12 cellular contexts compared by ENCODE assay signal in the genomic region with DNA sequence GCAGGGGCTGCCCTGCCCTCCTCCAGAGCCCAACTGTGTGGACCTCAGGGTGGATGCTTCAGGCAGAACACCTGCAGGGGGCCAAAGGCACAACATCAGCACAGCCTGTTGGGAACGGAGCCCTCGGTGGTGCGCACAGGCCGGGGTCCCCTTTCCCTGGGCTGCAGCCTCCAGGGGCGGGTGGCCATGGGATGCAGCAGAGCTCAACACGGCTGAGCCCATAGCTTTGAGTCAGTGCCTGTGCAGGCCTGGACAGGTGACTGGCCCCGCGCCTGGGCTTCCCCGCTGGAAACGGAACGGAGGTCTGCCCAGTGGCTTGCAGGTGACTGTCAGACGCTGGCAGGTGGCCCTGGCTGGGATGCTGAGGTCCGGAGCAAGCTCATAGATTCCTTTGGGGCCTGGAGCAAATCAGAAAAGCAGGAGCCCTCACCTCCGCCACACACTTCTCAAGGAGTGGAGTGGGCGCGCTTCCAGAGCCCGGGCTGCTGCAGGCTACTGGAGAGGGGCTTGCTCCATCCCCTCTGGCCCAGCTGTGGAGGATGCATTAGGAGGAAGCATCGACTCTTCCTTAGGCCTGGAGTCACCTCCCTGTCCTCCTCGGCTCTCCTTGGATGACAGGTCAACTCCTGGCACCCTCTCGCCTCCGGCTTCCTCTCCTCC.
A peak's percentile ranks its signal among the peaks of the same experiment; 100 is the strongest.
DNase-seq lines count a peak whose midpoint lies in the region; ATAC-seq and TF ChIP-seq lines count a peak whose summit lies in the region.
"Had no signal": no experiment of that assay in that cellular context is flagged by ENCODE, and none has a peak within 500 bp of the region (broad histone marks: within the 10 kb centered on the region; RNA-seq: fewer than 3 reads in every experiment).

No MANE protein-coding gene starts in this region.

- H3K27ac Mint-ChIP-seq in neural crest cell (ENCODE audit: unreplicated experiment), result peak overlapping the region; percentile 45

- intact Hi-C loops in IMR-90 (cut with micrococcal nuclease), result no loop called here

- H3K27me3 ChIP-seq in IMR-90 (ENCODE audit: control insufficient read depth, insufficient read depth, low read length), result no peaks in the 10 kb centered on the region; the same call in 1 of the 2 replicates
- H3K27me3 ChIP-seq in SJCRH30, result peaks cover 55% of the 10 kb centered on the region
- peaks cover 4% of the 10 kb centered on the region for H3K27me3 ChIP-seq in osteoblast (ENCODE audit: insufficient read depth, low read length)

- no peak overlapping the region for H4K8ac ChIP-seq in IMR-90 (ENCODE audit: low read depth in 2 of 2, low read length in 2 of 2)

- CTCF ChIA-PET in IMR-90 (lab: Yijun Ruan, JAX), result no interaction called here

- H3K4me3 ChIP-seq in IMR-90 (ENCODE audit: insufficient read depth, low read depth, low read length) (no peak overlapping the region), SJCRH30 (no peak overlapping the region), osteoblast (ENCODE audit: insufficient read depth, low read length) (no peak overlapping the region)
- H3K4me3 ChIP-seq: HAP-1 had no signal

- no peak for ATAC-seq in IMR-90 (ENCODE audit: low read depth)
- no peak for ATAC-seq in GM21576 (IDR thresholded peaks at IDR 0.05; ENCODE audit: unreplicated experiment)

- no TSS peak for BruUV-seq in IMR-90 (replicated peaks; lab: Mats Ljungman, UMichigan)

- H2AK9ac ChIP-seq in IMR-90 (replicated peaks; ENCODE audit: low read depth, low read length, poor library complexity), result no peak overlapping the region

- no peak for TF ChIP-seq CTCF in IMR-90 (conservative IDR thresholded peaks at IDR 0.05; ENCODE audit: low read depth, low read length)
- TF ChIP-seq CTCF in neural crest cell (conservative IDR thresholded peaks at IDR 0.05), result no peak
- no peak for TF ChIP-seq CTCF in osteoblast (IDR thresholded peaks at IDR 0.05; ENCODE audit: extremely low read depth, low read depth, low read length)

- no peaks in the 10 kb centered on the region for H3K79me2 ChIP-seq in osteoblast (ENCODE audit: insufficient read depth, low read length)

- no peak overlapping the region for H3K23ac ChIP-seq in IMR-90 (ENCODE audit: low read depth, low read length)

- H4K20me1 ChIP-seq in IMR-90 (ENCODE audit: insufficient read depth, low read length), result no peaks in the 10 kb centered on the region
- H4K20me1 ChIP-seq in osteoblast (ENCODE audit: insufficient read depth, low read length), result no peaks in the 10 kb centered on the region

- peaks cover 4% of the 10 kb centered on the region for H3K4me1 Mint-ChIP-seq in neural crest cell

- no peak overlapping the region for H2AFZ ChIP-seq in IMR-90 (replicated peaks; ENCODE audit: low read length, poor library complexity)
- H2AFZ ChIP-seq in osteoblast (ENCODE audit: low read length), result no peak overlapping the region

- H3K79me1 ChIP-seq in IMR-90 (ENCODE audit: low read depth in 1 of 2, low read length in 2 of 2), result no peaks in the 10 kb centered on the region

- no peak for TF ChIP-seq RAD21 in IMR-90 (IDR thresholded peaks at IDR 0.05; ENCODE audit: low read length)

- peak overlapping the region; percentile 28 for H2AK5ac ChIP-seq in IMR-90 (ENCODE audit: low read depth, low read length)

- DNase-seq in G401 (ENCODE audit: low spot score), result peak; percentile 89
- no peak for DNase-seq in IMR-90
- DNase-seq in cerebellum (ENCODE audit: low spot score), result peak; percentile 86
- no peak for DNase-seq in neural crest cell (ENCODE audit: low read depth, low spot score)
- DNase-seq in SJCRH30, result no peak
- DNase-seq in osteoblast (ENCODE audit: insufficient read length, low spot score, missing footprints), result no peak
- DNase-seq: NCI-H1048, NCI-H1694 treated with DMSO at 0.1 percent for 48 hours, NCI-H446, SHP77 treated with DMSO at 0.1 percent for 48 hours had no signal

- H3K36me3 Mint-ChIP-seq in neural crest cell (ENCODE audit: low read depth), result no peaks in the 10 kb centered on the region

- H3K4me1 ChIP-seq in IMR-90 (ENCODE audit: control insufficient read depth, insufficient read depth, low read length), result peaks cover 18% of the 10 kb centered on the region
- no peaks in the 10 kb centered on the region for H3K4me1 ChIP-seq in SJCRH30
- peaks cover 8% of the 10 kb centered on the region for H3K4me1 ChIP-seq in osteoblast (ENCODE audit: insufficient read depth, low read length)
- H3K4me1 ChIP-seq: HAP-1 had no signal

- no peaks in the 10 kb centered on the region for H3K9me1 ChIP-seq in IMR-90 (ENCODE audit: insufficient read depth, low read length)

- no peaks in the 10 kb centered on the region for H3K27me3 Mint-ChIP-seq in neural crest cell (ENCODE audit: low read depth)

- no peak overlapping the region for H2BK120ac ChIP-seq in IMR-90 (ENCODE audit: low read depth, low read length)

- WGBS in IMR-90 (ENCODE audit: extremely low coverage in 2 of 2, insufficient read length in 1 of 2), 2 experiments, result 83% methylated on average over 6 of the region's 21 CpGs; no CpG with 5 or more reads in 1 of the 2 experiments

- H3K9ac ChIP-seq in IMR-90 (ENCODE audit: low read depth, low read length), result no peak overlapping the region

- H3K9me3 ChIP-seq in IMR-90 (ENCODE audit: control insufficient read depth, insufficient read depth, low read length) (no peaks in the 10 kb centered on the region), SJCRH30 (replicated peaks) (no peaks in the 10 kb centered on the region), osteoblast (ENCODE audit: low read depth, low read length) (no peaks in the 10 kb centered on the region)
- H3K9me3 ChIP-seq: HAP-1 had no signal

- dilution Hi-C loops in IMR-90 (cut with HindIII; ENCODE audit: low sequenced_read_pairs, unreplicated experiment), result no loop called here

- H3K27ac ChIP-seq in IMR-90 (ENCODE audit: insufficient read depth, low read length) (no peak overlapping the region), SJCRH30 (no peak overlapping the region), osteoblast (ENCODE audit: low read depth, low read length) (no peak overlapping the region)

- in situ Hi-C loops in G401 (cut with HindIII; ENCODE audit: low sequenced_read_pairs), result no loop called here
- in situ Hi-C loops in IMR-90 (cut with MboI; ENCODE audit: low sequenced_read_pairs), result no loop called here

- H3K18ac ChIP-seq in IMR-90 (ENCODE audit: low read depth, low read length), result no peak overlapping the region

- no peak overlapping the region for H3K56ac ChIP-seq in IMR-90 (ENCODE audit: extremely low read depth, insufficient read depth, low read length)

- H4K91ac ChIP-seq in IMR-90 (ENCODE audit: insufficient read depth, low read depth, low read length), result no peak overlapping the region

- no peak overlapping the region for H3K4ac ChIP-seq in IMR-90 (ENCODE audit: low read depth, low read length)

- no peaks in the 10 kb centered on the region for H3K9me3 Mint-ChIP-seq in neural crest cell

- no peak overlapping the region for H3K14ac ChIP-seq in IMR-90 (replicated peaks; ENCODE audit: low read depth, low read length)

- H2BK5ac ChIP-seq in IMR-90 (ENCODE audit: low read depth, low read length, poor library complexity, severe bottlenecking), result no peak overlapping the region

- POLR2A ChIA-PET in IMR-90 (lab: Charles Lee; ENCODE audit: unreplicated experiment), result no interaction called here

- TF ChIP-seq POLR2A in IMR-90 (IDR thresholded peaks at IDR 0.05; ENCODE audit: low read depth, low read length), result no peak

- H3K36me3 ChIP-seq in IMR-90 (ENCODE audit: control insufficient read depth, insufficient read depth, low read length) (no peaks in the 10 kb centered on the region), SJCRH30 (no peaks in the 10 kb centered on the region), osteoblast (ENCODE audit: insufficient read depth, low read length) (no peaks in the 10 kb centered on the region)
- H3K36me3 ChIP-seq: HAP-1 had no signal

- no peak overlapping the region for H2BK15ac ChIP-seq in IMR-90 (ENCODE audit: low read depth, low read length)

- H3K4me2 ChIP-seq in IMR-90 (ENCODE audit: low read depth, low read length) (no peak overlapping the region), osteoblast (ENCODE audit: insufficient read depth, low read length) (no peak overlapping the region)

- H2BK20ac ChIP-seq in IMR-90 (ENCODE audit: low read depth, low read length), result no peak overlapping the region

- H3K4me3 Mint-ChIP-seq in neural crest cell, result no peak overlapping the region

- no peak overlapping the region for H4K5ac ChIP-seq in IMR-90 (ENCODE audit: low read depth, low read length)

TF ChIP-seq in IMR-90, 13 proteins besides CTCF, POLR2A, EP300 and RAD21:
- TF ChIP-seq MAFK (IDR thresholded peaks at IDR 0.05; ENCODE audit: low read depth, low read length) (no peak), RFX5 (IDR thresholded peaks at IDR 0.05; ENCODE audit: low read depth, low read length) (no peak), MXI1 (IDR thresholded peaks at IDR 0.05; ENCODE audit: borderline replicate concordance, low read depth, low read length) (no peak)
- TF ChIP-seq, protein P1, sequence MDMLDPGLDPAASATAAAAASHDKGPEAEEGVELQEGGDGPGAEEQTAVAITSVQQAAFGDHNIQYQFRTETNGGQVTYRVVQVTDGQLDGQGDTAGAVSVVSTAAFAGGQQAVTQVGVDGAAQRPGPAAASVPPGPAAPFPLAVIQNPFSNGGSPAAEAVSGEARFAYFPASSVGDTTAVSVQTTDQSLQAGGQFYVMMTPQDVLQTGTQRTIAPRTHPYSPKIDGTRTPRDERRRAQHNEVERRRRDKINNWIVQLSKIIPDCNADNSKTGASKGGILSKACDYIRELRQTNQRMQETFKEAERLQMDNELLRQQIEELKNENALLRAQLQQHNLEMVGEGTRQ (IDR thresholded peaks at IDR 0.05; ENCODE audit: low read depth, low read length), result no peak

Comparison
In these comparisons a context has a peak if more than half of its experiments do, and no peak if none do; other contexts are left out.
1. DNase-seq: peak in G401 (single experiment) and cerebellum (single experiment); none in IMR-90 (single experiment), neural crest cell (single experiment), SJCRH30 (0 of 2) and osteoblast (single experiment).